ENCODE assay signal across 16 cellular contexts in genomic region chr5:174504266-174504726, GRCh38.
DNase-seq lines count a peak whose midpoint lies in the region; ATAC-seq and TF ChIP-seq lines count a peak whose summit lies in the region.
"Had no signal": no experiment of that assay in that cellular context is flagged by ENCODE, and none has a peak within 500 bp of the region (broad histone marks: within the 10 kb centered on the region; RNA-seq: fewer than 3 reads in every experiment).

No MANE protein-coding gene starts in this region.

- H3K4me3 Mint-ChIP-seq in endothelial cell (ENCODE audit: unreplicated experiment), result no peak overlapping the region
- H3K4me3 Mint-ChIP-seq: HFFc6 had no signal

- no peak overlapping the region for H3K27ac Mint-ChIP-seq in endothelial cell (ENCODE audit: unreplicated experiment)
- H3K27ac Mint-ChIP-seq: HFFc6 had no signal

- DNase-seq in H4 (ENCODE audit: low spot score) (peak; percentile 72), RWPE2 (ENCODE audit: low spot score) (no peak), fibroblast of the aortic adventitia (ENCODE audit: low read depth) (peak; percentile 10), stomach (no peak), dedifferentiated amniotic fluid mesenchymal stem cell (ENCODE audit: extremely low spot score) (no peak), aorta (no peak), endothelial cell (ENCODE audit: low spot score) (no peak)
- no peak for DNase-seq in activated CD4-positive, CD25-positive, alpha-beta regulatory T cell treated with anti-CD3 and anti-CD28 coated beads, Interleukin-2, amount 50 U/mL, for 72 hours
- DNase-seq: activated effector memory CD4-positive, alpha-beta T cell treated with Interleukin-2 at 50 U/mL for 16 hours; brain microvascular endothelial cell; DMS79 treated with DMSO at 0.1 percent for 48 hours; mesendoderm; stimulated activated naive CD4-positive, alpha-beta T cell treated with Interleukin-2 at 50 U/mL for 16 hours had no signal

- intact Hi-C loops in stomach (cut with DNase I; ENCODE audit: low total_unique reads), result no loop called here
- intact Hi-C loops in aorta (cut with DNase I), result no loop called here

- H3K4me3 ChIP-seq in RWPE2 (ENCODE audit: severe bottlenecking), result no peak overlapping the region
- H3K4me3 ChIP-seq in fibroblast of the aortic adventitia (ENCODE audit: low read depth, low read length), result no peak overlapping the region
- peak overlapping the region in 1 of 4 donors; percentile 24 for H3K4me3 ChIP-seq in stomach
- no peak overlapping the region for H3K4me3 ChIP-seq in aorta (ENCODE audit: low read length in 2 of 2)
- H3K4me3 ChIP-seq: skin epidermis had no signal

- H3K9me3 ChIP-seq in RWPE2 (ENCODE audit: severe bottlenecking), result no peaks in the 10 kb centered on the region
- H3K9me3 ChIP-seq in stomach, result peaks cover 0 to under 1% (median 0%) of the 10 kb centered on the region in 4 donors
- no peaks in the 10 kb centered on the region for H3K9me3 ChIP-seq in aorta (ENCODE audit: control insufficient read depth, low read length)

- no peaks in the 10 kb centered on the region for H3K36me3 Mint-ChIP-seq in endothelial cell (ENCODE audit: low read depth, unreplicated experiment)

- peak overlapping the region; percentile 92 for H3K27ac ChIP-seq in RWPE2 (ENCODE audit: poor library complexity, severe bottlenecking)
- H3K27ac ChIP-seq in stomach, result peak overlapping the region in 4 of 5 donors; percentile 56 to 84 (median 72)
- no peak overlapping the region for H3K27ac ChIP-seq in aorta (ENCODE audit: low read depth in 1 of 2, low read length in 2 of 2)
- H3K27ac ChIP-seq: brain microvascular endothelial cell, KMS-11 had no signal

- H3K27me3 Mint-ChIP-seq in endothelial cell (ENCODE audit: unreplicated experiment), result no peaks in the 10 kb centered on the region

- no peaks in the 10 kb centered on the region for H3K27me3 ChIP-seq in RWPE2 (ENCODE audit: insufficient read depth, poor library complexity, severe bottlenecking)
- H3K27me3 ChIP-seq in stomach, result no peaks in the 10 kb centered on the region
- H3K27me3 ChIP-seq in aorta (ENCODE audit: control insufficient read depth in 1 of 2, insufficient read depth in 2 of 2, low read length in 1 of 2), result no peaks in the 10 kb centered on the region
- H3K27me3 ChIP-seq: brain microvascular endothelial cell had no signal

- WGBS in stomach, 5 donors, result 32 to 64% (median 42%) methylated on average over 9 of the region's 9 CpGs
- WGBS in aorta, 2 donors, result 31 to 32% methylated on average over 9 of the region's 9 CpGs

- no peak for TF ChIP-seq CTCF in RWPE2 (IDR thresholded peaks at IDR 0.05; ENCODE audit: poor library complexity, severe bottlenecking)
- TF ChIP-seq CTCF in fibroblast of the aortic adventitia (IDR thresholded peaks at IDR 0.05; ENCODE audit: insufficient read depth, low read length), result no peak
- TF ChIP-seq CTCF in stomach (IDR thresholded peaks at IDR 0.05), result no peak
- TF ChIP-seq CTCF in endothelial cell (IDR thresholded peaks at IDR 0.05; ENCODE audit: unreplicated experiment), result no peak

- peaks cover 4% of the 10 kb centered on the region for H3K9me3 Mint-ChIP-seq in endothelial cell (ENCODE audit: unreplicated experiment)

- no peak for TF ChIP-seq POLR2A in stomach (IDR thresholded peaks at IDR 0.05)

- peaks cover 10% of the 10 kb centered on the region for H3K4me1 Mint-ChIP-seq in endothelial cell (ENCODE audit: unreplicated experiment)

- H3K36me3 ChIP-seq in RWPE2 (ENCODE audit: low read depth), result no peaks in the 10 kb centered on the region
- no peaks in the 10 kb centered on the region for H3K36me3 ChIP-seq in stomach
- H3K36me3 ChIP-seq in aorta (ENCODE audit: control insufficient read depth in 1 of 2, insufficient read depth in 2 of 2, low read length in 1 of 2), result no peaks in the 10 kb centered on the region
- H3K36me3 ChIP-seq: brain microvascular endothelial cell had no signal

- no peak for ATAC-seq in RWPE2 (ENCODE audit: low read depth)
- ATAC-seq in aorta (ENCODE audit: low FRiP score), result no peak

- no peak for TF ChIP-seq EP300 in stomach (IDR thresholded peaks at IDR 0.05)

- H3K4me1 ChIP-seq in RWPE2 (ENCODE audit: insufficient read depth, poor library complexity, severe bottlenecking), result peaks cover 37% of the 10 kb centered on the region
- H3K4me1 ChIP-seq in stomach, result peaks cover 0 to 8% (median 6%) of the 10 kb centered on the region in 4 donors
- no peaks in the 10 kb centered on the region for H3K4me1 ChIP-seq in aorta (ENCODE audit: control insufficient read depth in 1 of 2, insufficient read depth in 2 of 2, low read length in 2 of 2)

Comparison
In these comparisons a context has a peak if more than half of its experiments do, and no peak if none do; other contexts are left out.
1. DNase-seq: peak in H4 (single experiment) and fibroblast of the aortic adventitia (single experiment); none in RWPE2 (single experiment), stomach (single experiment), dedifferentiated amniotic fluid mesenchymal stem cell (single experiment), aorta (0 of 2), endothelial cell (single experiment) and activated CD4-positive, CD25-positive, alpha-beta regulatory T cell treated with anti-CD3 and anti-CD28 coated beads, Interleukin-2, amount 50 U/mL, for 72 hours (single experiment).
2. H3K27ac ChIP-seq: peak in RWPE2 (single experiment) and stomach (4 of 5); none in aorta (0 of 2).